ENCODE assay signal across 23 cellular contexts in the genomic region with DNA sequence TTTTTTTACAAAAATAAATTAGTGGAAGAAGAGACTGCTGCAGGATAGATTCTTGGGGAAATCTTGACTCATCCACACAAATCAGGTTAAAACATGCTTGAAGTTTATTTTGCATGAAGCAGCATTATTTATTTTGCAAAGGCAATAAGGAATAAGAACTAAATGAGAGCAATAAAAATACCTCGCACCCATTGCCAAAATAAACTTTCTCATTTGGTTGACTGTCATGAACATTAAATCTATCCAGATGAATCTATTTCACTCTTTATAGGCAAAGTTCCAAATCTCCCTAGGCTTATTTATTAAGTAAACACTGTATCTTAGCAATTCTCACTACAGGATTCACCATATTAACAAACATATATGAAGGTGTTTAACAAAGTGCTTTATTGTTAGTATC. TPM values are rescaled to one million over a fixed set of nuclear protein-coding genes. Genes with fewer than 3 reads are reported as not detected.
DNase-seq lines count a peak whose midpoint lies in the region; ATAC-seq, FAIRE-seq and TF ChIP-seq lines count a peak whose summit lies in the region.
"Had no signal": no experiment of that assay in that cellular context is flagged by ENCODE, and none has a peak within 500 bp of the region (broad histone marks: within the 10 kb centered on the region; RNA-seq: fewer than 3 reads in every experiment).

No MANE protein-coding gene starts in this region.

- TF ChIP-seq CTCF in keratinocyte (optimal IDR thresholded peaks at IDR 0.05 in 1 of 3, IDR thresholded peaks at IDR 0.05 in 1 of 3, conservative IDR thresholded peaks at IDR 0.05 in 1 of 3; ENCODE audit: extremely low read depth in 1 of 3, insufficient read depth in 2 of 3, low read length in 3 of 3), result no peak

- peak overlapping the region; percentile 65 for H3K27ac ChIP-seq in keratinocyte (ENCODE audit: control insufficient read depth, insufficient read depth, low read length)
- H3K27ac ChIP-seq: neutrophil had no signal

- no peaks in the 10 kb centered on the region for H3K27me3 ChIP-seq in keratinocyte (ENCODE audit: control insufficient read depth, extremely low read depth, insufficient read depth, low read length)
- H3K27me3 ChIP-seq: neutrophil, uterus had no signal

- FAIRE-seq in keratinocyte (lab: Jason Lieb, UNC), result peak; percentile 48
- FAIRE-seq: K562 had no signal

- H3K9me1 ChIP-seq in keratinocyte (ENCODE audit: control insufficient read depth, extremely low read depth, insufficient read depth, low read length), result no peaks in the 10 kb centered on the region

- H4K20me1 ChIP-seq in keratinocyte (ENCODE audit: control insufficient read depth, extremely low read depth, insufficient read depth, low read length), result no peaks in the 10 kb centered on the region

- no peak for ATAC-seq in GM19351 (IDR thresholded peaks at IDR 0.05; ENCODE audit: unreplicated experiment)
- ATAC-seq: activated naive CD8-positive, alpha-beta T cell treated with anti-CD3 and anti-CD28 coated beads, Interleukin-2, amount 50 U/mL, for 24 hours; K562; stimulated activated memory B cell treated with anti-CD40 and anti-IgM and Interleukin-4, amounts not matched to agents 10 μg/mL and 1 μg/mL and 100 μg/mL, for 72 hours had no signal

- no peak overlapping the region for H3K9ac ChIP-seq in keratinocyte (ENCODE audit: control insufficient read depth, extremely low read depth, insufficient read depth, low read length)

- peak overlapping the region; percentile 67 for H2AFZ ChIP-seq in keratinocyte (ENCODE audit: control insufficient read depth, low read length)

- H3K4me2 ChIP-seq in keratinocyte (ENCODE audit: control insufficient read depth, extremely low read depth, insufficient read depth, low read depth, low read length), result peak overlapping the region; percentile 53

- no peaks in the 10 kb centered on the region for H3K79me2 ChIP-seq in keratinocyte (ENCODE audit: control insufficient read depth, insufficient read depth, low read length)

- peaks cover 21% of the 10 kb centered on the region for H3K4me1 ChIP-seq in keratinocyte (ENCODE audit: control insufficient read depth, extremely low read depth, insufficient read depth, low read length)

- peaks cover 2% of the 10 kb centered on the region for H3K9me3 ChIP-seq in keratinocyte (ENCODE audit: control insufficient read depth, low read depth, low read length)
- H3K9me3 ChIP-seq: neutrophil, uterus had no signal

- intact Hi-C loops in head of caudate nucleus (cut with DNase I), result no loop called here

- no peaks in the 10 kb centered on the region for H3K36me3 ChIP-seq in keratinocyte (ENCODE audit: control insufficient read depth in 2 of 2, extremely low read depth in 1 of 2, insufficient read depth in 2 of 2, low read length in 2 of 2)
- H3K36me3 ChIP-seq: neutrophil, uterus had no signal

- dilution Hi-C loops in keratinocyte (cut with MboI; ENCODE audit: extremely low pct_ligation_motif_present, low sequenced_read_pairs), result no loop called here

- H3K4me3 ChIP-seq in keratinocyte (ENCODE audit: control insufficient read depth in 2 of 3, extremely low read depth in 1 of 3, insufficient read depth in 2 of 3, low read depth in 1 of 3, low read length in 3 of 3), result peak overlapping the region in 1 of 3 experiments; percentile 3
- H3K4me3 ChIP-seq: K562, lung, uterus had no signal

- DNase-seq in COR-L47 (lab: John Stamatoyannopoulos, UW) (peak; percentile 66), NCI-H1048 (lab: John Stamatoyannopoulos, UW) (peak; percentile 42), brain pericyte (ENCODE audit: low read depth, low spot score) (peak; percentile 27), keratinocyte (ENCODE audit: low read depth, low spot score) (no peak), NCI-H226 (no peak), head of caudate nucleus (no peak)
- DNase-seq in stimulated activated CD4-positive, alpha-beta T cell treated with anti-CD3 and anti-CD28 coated beads, Interleukin-15, amount 100 ng/mL, for 24 hours, result no peak
- DNase-seq: activated effector memory CD4-positive, alpha-beta T cell treated with anti-CD3 and anti-CD28 coated beads, Interleukin-2, amount 50 U/mL, for 16 hours; activated naive CD8-positive, alpha-beta T cell treated with anti-CD3 and anti-CD28 coated beads, Interleukin-2, amount 50 U/mL, for 24 hours; CD4-positive, CD25-positive, alpha-beta regulatory T cell; cortex of kidney; GF-D8; H9; hippocampal formation; NCI-H187 treated with DMSO at 0.1 percent for 48 hours; NCI-H510A; RPMI8226; uterus had no signal

RNA-seq across cellular contexts. Expression of gene HOPX, which starts 58.9 kb away (rescaled TPM):
- 5.4 to 8.5 TPM (median 6.2 TPM) in 3 replicates for polyA plus RNA-seq in keratinocyte
- polyA plus RNA-seq in keratinocyte (2011; ENCODE audit: low read depth), result 148 TPM
- 4.1 and 10.2 TPM in 2 replicates for polyA plus RNA-seq in keratinocyte (2011; cell fraction: cytosol; rRNA removed)
- polyA plus RNA-seq in keratinocyte (2011; cell fraction: nucleus; rRNA removed), result 4.6 and 5.3 TPM in 2 replicates
- polyA plus RNA-seq in keratinocyte (2012; ENCODE audit: low replicate concordance), result 5.4 and 676 TPM in 2 replicates
- 0.98 to 4.6 TPM (median 2.5 TPM) in 3 replicates for polyA minus RNA-seq in keratinocyte
- 2.1 TPM for polyA minus RNA-seq in keratinocyte (2011; cell fraction: cytosol; rRNA and poly(A)+ RNA removed)
- 4.9 and 5.7 TPM in 2 replicates for polyA minus RNA-seq in keratinocyte (2011; cell fraction: nucleus; rRNA and poly(A)+ RNA removed)
- polyA plus RNA-seq: K562 had no signal

Comparison
In these comparisons a context has a peak if more than half of its experiments do, and no peak if none do; other contexts are left out.
1. DNase-seq: peak in COR-L47 (single experiment), NCI-H1048 (single experiment) and brain pericyte (single experiment); none in keratinocyte (single experiment), NCI-H226 (single experiment), head of caudate nucleus (0 of 42) and stimulated activated CD4-positive, alpha-beta T cell treated with anti-CD3 and anti-CD28 coated beads, Interleukin-15, amount 100 ng/mL, for 24 hours (single experiment).